8 cellular contexts compared by ENCODE assay signal in the genomic region with DNA sequence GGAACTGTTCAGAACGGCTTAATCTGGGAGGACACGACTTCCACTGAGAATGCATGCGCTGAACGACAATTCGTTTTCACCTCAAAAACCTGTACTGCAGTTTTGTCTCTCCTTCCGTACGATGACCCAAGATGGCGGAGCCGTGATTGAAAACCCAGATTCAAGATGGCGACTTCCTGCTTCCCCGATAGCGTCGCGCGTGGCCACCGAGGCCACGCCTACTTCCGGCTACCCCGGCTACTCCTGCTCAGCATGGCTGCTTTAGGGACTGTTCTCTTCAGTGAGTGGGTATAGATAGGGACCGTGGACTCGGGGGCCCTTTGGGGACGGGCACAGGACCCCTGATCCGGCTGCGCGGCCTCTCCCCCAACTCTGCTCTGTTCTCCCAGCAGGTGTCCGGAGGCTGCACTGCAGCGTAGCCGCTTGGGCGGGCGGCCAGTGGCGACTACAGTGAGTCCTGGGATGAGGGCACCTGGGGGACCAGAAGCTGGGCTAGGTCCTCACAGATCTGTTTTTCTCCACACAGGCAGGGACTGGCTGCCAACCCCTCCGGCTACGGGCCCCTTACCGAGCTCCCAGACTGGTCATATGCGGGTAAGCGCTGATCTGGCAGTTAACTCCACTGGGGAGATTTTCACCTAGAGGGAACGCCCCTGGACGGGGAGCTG. TPM values are rescaled to one million over a fixed set of nuclear protein-coding genes. Genes with fewer than 3 reads are reported as not detected.
A peak's percentile ranks its signal among the peaks of the same experiment; 100 is the strongest.
DNase-seq lines count a peak whose midpoint lies in the region; ATAC-seq and TF ChIP-seq lines count a peak whose summit lies in the region.

TSS of gene MRPL52 (plus strand) at position 227 of the 668 bp plus-strand sequence. CDS start at position 253, 26 bp downstream.

- H3K4me1 Mint-ChIP-seq in WTC11, result peaks cover 30% of the 10 kb centered on the region

- H3K36me3 Mint-ChIP-seq in WTC11, result peaks cover 29% of the 10 kb centered on the region

- peak within 1 kb of the TSS; percentile 90 for H3K4me3 Mint-ChIP-seq in WTC11

- DNase-seq in ACHN (peak; percentile 88), NCI-H2227 (lab: John Stamatoyannopoulos, UW; ENCODE audit: unreplicated experiment) (peak; percentile 94), WTC11 (ENCODE audit: low spot score) (peak; percentile 72), cardiac fibroblast (ENCODE audit: low read depth in 2 of 2) (peak; percentile 88 to 90), iris pigment epithelial cell (ENCODE audit: low read depth) (peak; percentile 88)
- peak; percentile 86 for DNase-seq in stimulated activated CD4-positive, alpha-beta T cell treated with anti-CD3 and anti-CD28 coated beads, Interleukin-12 subunit alpha, Interleukin-12 subunit beta, amount 100 ng/mL, for 4 hours

- H3K9me3 Mint-ChIP-seq in WTC11, result no peaks in the 10 kb centered on the region

- CTCF ChIA-PET in WTC11 (lab: Charles Lee), result interaction anchor here (0.6 to 2.7 kb wide), 11 partner anchors 9 to 1163 kb away, joined by 3 to 8 read pairs (median 4); partner anchors contain the start of gene LRP10

- peaks cover 3% of the 10 kb centered on the region; the same call in 1 of the 2 replicates for H3K27me3 Mint-ChIP-seq in WTC11 (ENCODE audit: low read depth)

- no peak for TF ChIP-seq CTCF in WTC11 (IDR thresholded peaks at IDR 0.05)
- no peak for TF ChIP-seq CTCF in cardiac fibroblast (IDR thresholded peaks at IDR 0.05; ENCODE audit: low read depth, low read length)

- peak within 1 kb of the TSS; percentile 97 for H3K27ac Mint-ChIP-seq in WTC11

- ATAC-seq in GM18870 (IDR thresholded peaks at IDR 0.05; ENCODE audit: unreplicated experiment) (peak; percentile 72), HG03135 (IDR thresholded peaks at IDR 0.05; ENCODE audit: unreplicated experiment) (peak; percentile 81), WTC11 (peak; percentile 79)

- peak within 1 kb of the TSS; percentile 83 to 91 for H3K4me3 ChIP-seq in cardiac fibroblast (replicated peaks in 1 of 2; ENCODE audit: low read depth in 2 of 2, low read length in 2 of 2)

- in situ Hi-C loops in ACHN (cut with HindIII; ENCODE audit: low pct_ligation_motif_present, low pct_unique_long_range_greater_than_20kb, low sequenced_read_pairs), result no loop called here

- POLR2A ChIA-PET in WTC11 (lab: Charles Lee), result interaction anchor here (0.9 to 1.6 kb wide), 5 partner anchors 8 to 33 kb away, joined by 3 to 12 read pairs (median 7); no protein-coding TSS in a partner anchor

TF ChIP-seq in WTC11, 78 proteins besides CTCF, POLR2A, EP300 and RAD21:
- TF ChIP-seq SP1 (CRISPR knock-in tag; conservative IDR thresholded peaks at IDR 0.05) (peak; percentile 70; the same call in 1 of the 2 replicates), GABPB1 (CRISPR knock-in tag; IDR thresholded peaks at IDR 0.05) (peak; percentile 57; the same call in 1 of the 2 replicates), NFATC4 (CRISPR knock-in tag; IDR thresholded peaks at IDR 0.05) (no peak)

RNA-seq across cellular contexts. Expression of gene MRPL52, which starts in this region (rescaled TPM):
- 170 to 200 TPM (median 200 TPM) in 3 replicates for total RNA-seq in WTC11 (2021)

Comparison
In these comparisons a context has a peak if more than half of its experiments do, and no peak if none do; other contexts are left out.
1. Peak in every context shown above with its lines: DNase-seq, ATAC-seq and H3K4me3 ChIP-seq.